In genomic region chr9:21991039-21991959, GRCh38 we compare ENCODE assay signal across 14 cellular contexts. TPM values are rescaled to one million over a fixed set of nuclear protein-coding genes. Genes with fewer than 3 reads are reported as not detected.
A peak's percentile ranks its signal among the peaks of the same experiment; 100 is the strongest.
DNase-seq lines count a peak whose midpoint lies in the region; ATAC-seq, FAIRE-seq and TF ChIP-seq lines count a peak whose summit lies in the region.
"Had no signal": no experiment of that assay in that cellular context is flagged by ENCODE, and none has a peak within 500 bp of the region (broad histone marks: within the 10 kb centered on the region; RNA-seq: fewer than 3 reads in every experiment).

No MANE protein-coding gene starts in this region.

- peaks cover 10% of the 10 kb centered on the region for H3K36me3 Mint-ChIP-seq in CD4-positive, alpha-beta T cell (ENCODE audit: low read depth)
- H3K36me3 Mint-ChIP-seq: natural killer cell had no signal

- intact Hi-C loops in CD4-positive, alpha-beta T cell (cut with DNase I, micrococcal nuclease): no loop called here
- intact Hi-C loops in right lobe of liver (cut with DNase I): no loop called here
- intact Hi-C loops in adrenal gland (cut with DNase I): loop anchor here in 1 of 2 donors (10.0 kb wide), 1 partner anchor 176 kb away; no protein-coding TSS in a partner anchor

- TF ChIP-seq POLR2A in GM12892 (IDR thresholded peaks at IDR 0.05; ENCODE audit: low read depth, low read length) (no peak), upper lobe of left lung (IDR thresholded peaks at IDR 0.05) (no peak), right lobe of liver (IDR thresholded peaks at IDR 0.05) (no peak), adrenal gland (IDR thresholded peaks at IDR 0.05) (no peak)

- ATAC-seq in CD4-positive, alpha-beta T cell (ENCODE audit: poor library complexity): no peak
- no peak for ATAC-seq in upper lobe of left lung (ENCODE audit: low FRiP score in 2 of 2)
- ATAC-seq in right lobe of liver: no peak
- no peak for ATAC-seq in HG02852 (IDR thresholded peaks at IDR 0.05; ENCODE audit: unreplicated experiment)
- ATAC-seq: body of pancreas, natural killer cell had no signal

- FAIRE-seq in GM12892 (lab: Jason Lieb, UNC): peak; percentile 5

- DNase-seq in CD4-positive, alpha-beta T cell: no peak
- DNase-seq in GM12892 (ENCODE audit: insufficient read length) (no peak), NCI-H526 treated with DMSO at 0.1 percent for 48 hours (lab: John Stamatoyannopoulos, UW) (peak; percentile 75), choroid plexus epithelial cell (ENCODE audit: low read depth) (no peak), upper lobe of left lung (no peak), right lobe of liver (no peak), adrenal gland (no peak)
- DNase-seq: activated CD8-positive, alpha-beta memory T cell treated with anti-CD3 and anti-CD28 coated beads for 24 hours; body of pancreas; natural killer cell; stimulated activated CD4-positive, alpha-beta T cell treated with anti-CD3 and anti-CD28 coated beads, Interleukin-4, amount 100 ng/mL, for 1 hour; tibial artery had no signal

- no peak for TF ChIP-seq CTCF in CD4-positive, alpha-beta T cell (IDR thresholded peaks at IDR 0.05)
- no peak for TF ChIP-seq CTCF in choroid plexus epithelial cell (conservative IDR thresholded peaks at IDR 0.05; ENCODE audit: low read depth, low read length)
- TF ChIP-seq CTCF in upper lobe of left lung (IDR thresholded peaks at IDR 0.05): no peak
- TF ChIP-seq CTCF in right lobe of liver (IDR thresholded peaks at IDR 0.05): no peak
- TF ChIP-seq CTCF in adrenal gland (IDR thresholded peaks at IDR 0.05): no peak

- H3K4me1 ChIP-seq in upper lobe of left lung (peaks cover 11 to 25% (median 12%) of the 10 kb centered on the region in 4 donors), right lobe of liver (peaks cover 0 to 4% (median 0%) of the 10 kb centered on the region in 4 donors), adrenal gland (replicated peaks in 1 of 2) (peaks cover 0 to 9% of the 10 kb centered on the region in 2 donors)

- peak overlapping the region; percentile 4 for H3K4me3 ChIP-seq in choroid plexus epithelial cell (ENCODE audit: low read depth, low read length)
- H3K4me3 ChIP-seq in upper lobe of left lung: no peak overlapping the region
- no peak overlapping the region for H3K4me3 ChIP-seq in right lobe of liver
- no peak overlapping the region for H3K4me3 ChIP-seq in adrenal gland
- H3K4me3 ChIP-seq: BLaER1, body of pancreas, tibial artery had no signal

- TF ChIP-seq EP300 in upper lobe of left lung (IDR thresholded peaks at IDR 0.05): no peak

- CTCF ChIA-PET in CD4-positive, alpha-beta T cell (lab: Charles Lee): no interaction called here

- no peak overlapping the region for H3K27ac ChIP-seq in CD4-positive, alpha-beta T cell (ENCODE audit: low read depth, low read length)
- H3K27ac ChIP-seq in upper lobe of left lung: no peak overlapping the region
- H3K27ac ChIP-seq in right lobe of liver: no peak overlapping the region
- no peak overlapping the region for H3K27ac ChIP-seq in adrenal gland
- H3K27ac ChIP-seq: BLaER1, body of pancreas, tibial artery had no signal

- H3K9me3 Mint-ChIP-seq in CD4-positive, alpha-beta T cell: no peaks in the 10 kb centered on the region
- H3K9me3 Mint-ChIP-seq: natural killer cell had no signal

- H3K27me3 Mint-ChIP-seq in CD4-positive, alpha-beta T cell: peaks cover 76% of the 10 kb centered on the region

- POLR2A ChIA-PET in CD4-positive, alpha-beta T cell (lab: Charles Lee): no interaction called here

- no peaks in the 10 kb centered on the region for H3K9me3 ChIP-seq in CD4-positive, alpha-beta T cell (ENCODE audit: control insufficient read depth, low read length)
- H3K9me3 ChIP-seq in upper lobe of left lung (no peaks in the 10 kb centered on the region), right lobe of liver (no peaks in the 10 kb centered on the region), adrenal gland (replicated peaks in 1 of 3) (no peaks in the 10 kb centered on the region)
- H3K9me3 ChIP-seq: body of pancreas, tibial artery had no signal

- H3K27ac Mint-ChIP-seq in CD4-positive, alpha-beta T cell: no peak overlapping the region

- H3K36me3 ChIP-seq in upper lobe of left lung (no peaks in the 10 kb centered on the region), right lobe of liver (no peaks in the 10 kb centered on the region), adrenal gland (replicated peaks in 1 of 2) (no peaks in the 10 kb centered on the region)
- H3K36me3 ChIP-seq: tibial artery had no signal

- peak overlapping the region; percentile 7 for H3K4me3 Mint-ChIP-seq in CD4-positive, alpha-beta T cell

- peaks cover 11% of the 10 kb centered on the region for H3K4me1 Mint-ChIP-seq in CD4-positive, alpha-beta T cell (ENCODE audit: low read depth)

- WGBS in upper lobe of left lung, 2 donors: 78% methylated on average over 5 of the region's 5 CpGs
- WGBS in right lobe of liver (ENCODE audit: insufficient coverage, low coverage, low lambda C conversion rate, missing lambda C conversion rate): 85% methylated on average over 5 of the region's 5 CpGs
- WGBS in adrenal gland, 4 donors: 86 to 92% (median 90%) methylated on average over 5 of the region's 5 CpGs

- peaks cover 51% of the 10 kb centered on the region for H3K27me3 ChIP-seq in CD4-positive, alpha-beta T cell (ENCODE audit: control insufficient read depth, insufficient read depth, low read length)
- H3K27me3 ChIP-seq in upper lobe of left lung: peaks cover 0 to 16% (median 7%) of the 10 kb centered on the region in 4 donors
- peaks cover 0 to 15% of the 10 kb centered on the region in 2 donors for H3K27me3 ChIP-seq in right lobe of liver
- H3K27me3 ChIP-seq in adrenal gland: peaks cover 21% of the 10 kb centered on the region

RNA-seq across cellular contexts. Expression of gene CDKN2A, which starts 2.9 kb away (rescaled TPM):
- total RNA-seq in CD4-positive, alpha-beta T cell: under 1 TPM; 0.71 to 0.89 TPM
- 11.5 TPM for polyA plus RNA-seq in GM12892 (2012; ENCODE audit: missing spikeins)
- total RNA-seq in upper lobe of left lung (10 to 100 TPM in 1 of 6 donors, 1 to 10 TPM in 4, not detected in 1; 1.5 to 32.5 (median 7.0) TPM), right lobe of liver (1 to 10 TPM in 3 of 6 experiments, under 1 TPM in 2, not detected in 1; 0.30 to 1.4 (median 1.2) TPM), adrenal gland (10 to 100 TPM in 6 of 8 donors, 1 to 10 TPM in 2; 4.1 to 34.5 (median 17.0) TPM)
- polyA plus RNA-seq in adrenal gland: 10 to 100 TPM in 2 of 3 donors, 1 to 10 TPM in 1; 2.6 to 15.8 (median 11.6) TPM

RNA-seq across cellular contexts. Expression of gene CDKN2B-AS1, which starts 3.3 kb away (rescaled TPM):
- total RNA-seq in CD4-positive, alpha-beta T cell: under 1 TPM; 0.25 to 0.30 TPM
- 0.49 TPM for polyA plus RNA-seq in GM12892 (2012; ENCODE audit: missing spikeins)
- total RNA-seq in upper lobe of left lung (1 to 10 TPM in 5 of 6 donors, not detected in 1; 1.3 to 3.0 (median 1.7) TPM), right lobe of liver (under 1 TPM in 4 of 6 experiments, not detected in 2; 0.13 to 0.37 (median 0.21) TPM), adrenal gland (1 to 10 TPM in 3 of 8 donors, under 1 TPM in 4, not detected in 1; 0.28 to 2.5 (median 0.87) TPM)
- polyA plus RNA-seq in adrenal gland: 1 to 10 TPM in 1 of 3 donors, under 1 TPM in 2; 0.13 to 1.5 (median 0.74) TPM

RNA-seq across cellular contexts. Expression of gene CDKN2B, which starts 17.8 kb away (rescaled TPM):
- not detected for total RNA-seq in CD4-positive, alpha-beta T cell
- polyA plus RNA-seq in GM12892 (2012; ENCODE audit: missing spikeins): 0.11 TPM
- total RNA-seq in upper lobe of left lung (10 to 100 TPM; 27.2 to 90.6 (median 52.6) TPM), right lobe of liver (1 to 10 TPM in 5 of 6 experiments, under 1 TPM in 1; 0.64 to 4.2 (median 1.8) TPM), adrenal gland (10 to 100 TPM in 2 of 8 donors, 1 to 10 TPM in 6; 2.7 to 13.8 (median 6.5) TPM)
- polyA plus RNA-seq in adrenal gland: 1 to 10 TPM; 1.4 to 4.3 (median 3.3) TPM
